ENCODE assay signal across 8 cellular contexts in the genomic region with DNA sequence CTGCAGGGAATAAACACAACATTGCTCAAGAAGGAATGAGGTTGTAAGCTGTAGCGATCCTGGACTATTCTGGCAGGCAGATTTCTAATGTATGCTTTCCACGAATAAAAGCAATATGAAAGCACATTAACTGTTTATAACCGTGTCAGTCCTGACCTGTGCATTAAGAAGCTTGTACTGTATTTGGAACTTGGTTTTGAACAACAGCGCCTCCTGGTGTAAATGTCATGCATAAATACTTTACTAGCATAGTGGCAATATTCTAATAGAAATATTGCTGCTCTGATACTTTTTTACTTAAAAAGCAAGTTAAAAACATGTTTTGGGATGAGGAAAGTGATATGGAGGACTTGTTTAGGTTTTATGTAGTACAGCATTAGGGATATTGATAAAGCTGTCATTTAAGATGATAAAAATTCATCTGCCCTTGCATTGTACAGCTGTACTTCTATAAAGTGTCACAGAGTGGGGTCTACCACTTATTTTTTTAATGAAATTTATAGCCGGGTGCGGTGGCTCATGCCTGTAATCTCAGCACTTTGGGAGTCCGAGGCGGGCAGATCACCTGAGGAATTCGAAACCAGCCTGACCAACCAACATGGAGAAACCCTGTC.
DNase-seq lines count a peak whose midpoint lies in the region; ATAC-seq and FAIRE-seq lines count a peak whose summit lies in the region.

No MANE protein-coding gene starts in this region.

- no peaks in the 10 kb centered on the region for H3K4me1 ChIP-seq in Karpas-422 (ENCODE audit: low read length)

- DNase-seq in activated CD8-positive, alpha-beta memory T cell treated with anti-CD3 and anti-CD28 coated beads, Interleukin-2, amount 50 U/mL, for 1 hour (ENCODE audit: extremely low read depth), result peak; percentile 2
- no peak for DNase-seq in activated CD8-positive, alpha-beta memory T cell treated with anti-CD3 and anti-CD28 coated beads for 24 hours
- DNase-seq in Karpas-422 (peak; percentile 87), RPMI7951 (ENCODE audit: low read depth) (peak; percentile 63), brain pericyte (ENCODE audit: low read depth, low spot score) (peak; percentile 29)
- peak in 2 of 3 experiments; percentile 11 to 49 for DNase-seq in stimulated activated CD4-positive, alpha-beta T cell treated with anti-CD3 and anti-CD28 coated beads, TNF-alpha, amount 100 ng/mL, for 24 hours (ENCODE audit: low read depth in 3 of 3)

- H3K79me2 ChIP-seq in Karpas-422 (ENCODE audit: low read length), result no peaks in the 10 kb centered on the region

- H3K4me2 ChIP-seq in Karpas-422 (ENCODE audit: low read depth, low read length, poor library complexity, severe bottlenecking), result no peak overlapping the region

- H3K9ac ChIP-seq in Karpas-422 (ENCODE audit: low read length), result no peak overlapping the region

- no peaks in the 10 kb centered on the region for H3K9me2 ChIP-seq in Karpas-422 (replicated peaks; ENCODE audit: insufficient read depth, low read length)

- no peaks in the 10 kb centered on the region for H3K36me3 ChIP-seq in Karpas-422 (ENCODE audit: insufficient read depth, low read length)

- H3K4me3 ChIP-seq in Karpas-422 (ENCODE audit: low read length), result no peak overlapping the region

- H2AFZ ChIP-seq in Karpas-422 (ENCODE audit: low read length), result no peak overlapping the region

- no peak overlapping the region for H3K27ac ChIP-seq in Karpas-422 (ENCODE audit: low read length)

- H4K20me1 ChIP-seq in Karpas-422 (ENCODE audit: insufficient read depth, low read depth, low read length), result no peaks in the 10 kb centered on the region

- no peaks in the 10 kb centered on the region for H3K27me3 ChIP-seq in Karpas-422 (ENCODE audit: low read length)

- ATAC-seq in HG03045 (IDR thresholded peaks at IDR 0.05; ENCODE audit: unreplicated experiment), result no peak

- no peaks in the 10 kb centered on the region for H3K9me3 ChIP-seq in Karpas-422 (ENCODE audit: low read length)

- FAIRE-seq in islet of Langerhans (lab: Jason Lieb, UNC), result peak; percentile 93
